In the genomic region with DNA sequence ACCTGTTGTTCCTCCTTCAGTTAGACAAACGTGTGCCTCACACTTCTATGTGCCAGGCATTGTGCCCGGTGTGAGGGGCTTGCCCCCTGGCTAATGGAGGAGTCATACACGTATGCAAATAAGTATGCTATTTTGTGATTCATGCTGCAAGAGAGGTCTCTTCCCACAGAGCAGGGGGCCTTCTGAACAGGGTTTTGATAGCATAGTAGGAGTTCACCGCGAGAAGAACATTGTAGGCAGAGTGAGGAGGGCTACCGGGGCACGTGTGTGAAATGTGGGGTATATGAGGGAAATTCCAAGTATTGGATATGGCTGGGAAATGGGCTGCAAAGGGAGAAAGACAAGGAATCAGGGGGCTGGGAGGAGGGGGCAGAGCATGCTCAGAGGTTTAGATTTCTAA, we compare ENCODE assay signal across 20 cellular contexts.
"Had no signal": no experiment of that assay in that cellular context is flagged by ENCODE, and none has a peak within 500 bp of the region (broad histone marks: within the 10 kb centered on the region; RNA-seq: fewer than 3 reads in every experiment).

No MANE protein-coding gene starts in this region.

- H3K9me3 ChIP-seq: esophagus squamous epithelium, gastrocnemius medialis, heart right ventricle, left lung, lower lobe of right lung had no signal

- H3K36me3 ChIP-seq: esophagus squamous epithelium, gastrocnemius medialis, heart right ventricle, left lung, lower lobe of right lung had no signal

- H3K4me3 ChIP-seq: coronary artery, dorsolateral prefrontal cortex, esophagus squamous epithelium, gastrocnemius medialis, heart right ventricle, left lung, lower lobe of right lung had no signal

- H3K27ac ChIP-seq: coronary artery, dorsolateral prefrontal cortex, esophagus squamous epithelium, gastrocnemius medialis, heart right ventricle, left lung, lower lobe of right lung had no signal

- DNase-seq: dermis blood vessel endothelial cell; dorsolateral prefrontal cortex; effector CD4-positive, alpha-beta T cell; effector memory CD4-positive, alpha-beta T cell; esophagus squamous epithelium; foreskin fibroblast; foreskin melanocyte; gastrocnemius medialis; glutamatergic neuron; head of caudate nucleus; heart right ventricle; hippocampal formation; left cardiac atrium; left ventricle myocardium superior; lower lobe of right lung; mesenchymal stem cell; midbrain had no signal

- H3K4me1 ChIP-seq: gastrocnemius medialis, heart right ventricle, left lung, lower lobe of right lung had no signal

- ATAC-seq: esophagus mucosa, gastrocnemius medialis, left cardiac atrium, left lung, lower lobe of right lung had no signal

- H3K27me3 ChIP-seq: dorsolateral prefrontal cortex, gastrocnemius medialis had no signal
